34 cellular contexts compared by ENCODE assay signal in the genomic region with DNA sequence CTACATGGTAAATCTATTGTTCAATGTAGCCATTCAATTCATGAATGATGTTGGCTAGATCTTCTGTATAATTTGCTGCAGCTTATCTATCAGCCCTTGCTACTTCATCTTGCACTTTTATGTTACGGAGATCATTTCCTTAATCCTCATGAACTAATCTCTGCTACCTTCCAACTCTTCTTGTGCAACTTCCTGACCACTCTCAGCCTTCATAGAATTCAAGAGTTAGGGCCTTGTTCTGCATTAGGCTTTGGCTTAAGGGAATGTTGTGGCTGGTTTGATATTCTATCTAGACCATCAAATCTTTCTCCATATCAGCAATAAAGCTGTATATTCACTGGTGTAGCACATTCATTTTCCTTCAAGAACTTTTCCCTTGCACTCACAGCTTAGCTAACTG. TPM values are rescaled to one million over a fixed set of nuclear protein-coding genes. Genes with fewer than 3 reads are reported as not detected.
A peak's percentile ranks its signal among the peaks of the same experiment; 100 is the strongest.
DNase-seq lines count a peak whose midpoint lies in the region; ATAC-seq and TF ChIP-seq lines count a peak whose summit lies in the region.
"Had no signal": no experiment of that assay in that cellular context is flagged by ENCODE, and none has a peak within 500 bp of the region (broad histone marks: within the 10 kb centered on the region; RNA-seq: fewer than 3 reads in every experiment).

No MANE protein-coding gene starts in this region.

- peak; percentile 22 for DNase-seq in A673 (ENCODE audit: low spot score)
- no peak for DNase-seq in Karpas-422
- DNase-seq in amniotic epithelial cell (ENCODE audit: low read depth) = peak; percentile 60
- DNase-seq in iris pigment epithelial cell (ENCODE audit: low read depth) = peak; percentile 55
- no peak for DNase-seq in CD8-positive, alpha-beta T cell
- DNase-seq in NCI-H1417 treated with DMSO at 0.1 percent for 48 hours (lab: John Stamatoyannopoulos, UW) = no peak
- no peak for DNase-seq in dedifferentiated amniotic fluid mesenchymal stem cell (ENCODE audit: extremely low spot score)
- DNase-seq in T-cell = no peak
- DNase-seq: 8988T; ACHN; AML-193; BE2C; C1 segment of cervical spinal cord; Caco-2; Calu3; CD4-positive, alpha-beta memory T cell; CD4-positive, alpha-beta T cell; CD4-positive, CD25-positive, alpha-beta regulatory T cell; CD8-positive, alpha-beta memory T cell; COR-L47; DMS 273 treated with DMSO at 0.1 percent for 48 hours; DMS153; DMS53; DMS79; DMS79 treated with DMSO at 0.1 percent for 48 hours; DND-41; EL had no signal

- H3K79me2 ChIP-seq in Karpas-422 (ENCODE audit: low read length) = no peaks in the 10 kb centered on the region

- H3K9me3 ChIP-seq in A673 (ENCODE audit: low read depth, low read length, poor library complexity, severe bottlenecking) (no peaks in the 10 kb centered on the region), Karpas-422 (ENCODE audit: low read length) (no peaks in the 10 kb centered on the region)
- H3K9me3 ChIP-seq in CD8-positive, alpha-beta T cell (ENCODE audit: low read length) = no peaks in the 10 kb centered on the region
- H3K9me3 ChIP-seq: A549; BE2C; BLaER1; BLaER1 treated with 17β-estradiol and CSF1 and Interleukin-3, amounts not matched to agents 10 nM and 100 nM; Caco-2 had no signal

- no peak for ATAC-seq in CD8-positive, alpha-beta T cell
- no peak for ATAC-seq in T-cell (replicated peaks in 1 of 4)
- ATAC-seq: A549 had no signal

- BruUV-seq in A673 (replicated peaks; lab: Mats Ljungman, UMichigan) = no TSS peak

- no peak overlapping the region for H3K4me3 ChIP-seq in A673 (ENCODE audit: low read depth, low read length, poor library complexity, severe bottlenecking)
- H3K4me3 ChIP-seq in Karpas-422 (ENCODE audit: low read length) = no peak overlapping the region
- H3K4me3 ChIP-seq in CD8-positive, alpha-beta T cell (ENCODE audit: low read depth, low read length) = no peak overlapping the region
- H3K4me3 ChIP-seq: A549; BLaER1; BLaER1 treated with 17β-estradiol and CSF1 and Interleukin-3, amounts not matched to agents 10 nM and 100 nM had no signal

- CTCF ChIA-PET in A673 (lab: Charles Lee) (no interaction called here), T-cell (lab: Charles Lee) (no interaction called here)
- CTCF ChIA-PET in CD8-positive, alpha-beta T cell (lab: Charles Lee) = no interaction called here

- H3K36me3 ChIP-seq in A673 (ENCODE audit: insufficient read depth, low read length, poor library complexity, severe bottlenecking) (no peaks in the 10 kb centered on the region), Karpas-422 (ENCODE audit: insufficient read depth, low read length) (no peaks in the 10 kb centered on the region; the same call in 1 of the 2 replicates)
- H3K36me3 ChIP-seq in CD8-positive, alpha-beta T cell (ENCODE audit: insufficient read depth, low read length) = no peaks in the 10 kb centered on the region
- H3K36me3 ChIP-seq: BE2C; BLaER1; BLaER1 treated with 17β-estradiol and CSF1 and Interleukin-3, amounts not matched to agents 10 nM and 100 nM had no signal

- no peaks in the 10 kb centered on the region for H3K9me2 ChIP-seq in Karpas-422 (replicated peaks; ENCODE audit: insufficient read depth, low read length)

- H3K4me3 Mint-ChIP-seq in CD8-positive, alpha-beta T cell = no peak overlapping the region
- H3K4me3 Mint-ChIP-seq in T-cell = no peak overlapping the region
- H3K4me3 Mint-ChIP-seq: B cell; CD14-positive monocyte; CD4-positive, alpha-beta memory T cell; CD4-positive, alpha-beta T cell; CD4-positive, CD25-positive, alpha-beta regulatory T cell; CD8-positive, alpha-beta memory T cell had no signal

- peaks cover 5% of the 10 kb centered on the region for H3K27me3 Mint-ChIP-seq in CD8-positive, alpha-beta T cell (ENCODE audit: low read depth)
- peaks cover 10 to 16% of the 10 kb centered on the region in 2 donors for H3K27me3 Mint-ChIP-seq in T-cell

- no peaks in the 10 kb centered on the region for H3K9me3 Mint-ChIP-seq in CD8-positive, alpha-beta T cell
- H3K9me3 Mint-ChIP-seq in T-cell = no peaks in the 10 kb centered on the region
- H3K9me3 Mint-ChIP-seq: CD4-positive, alpha-beta memory T cell; CD4-positive, alpha-beta T cell; CD8-positive, alpha-beta memory T cell had no signal

- no peak overlapping the region for H3K4me2 ChIP-seq in Karpas-422 (ENCODE audit: low read depth, low read length, poor library complexity, severe bottlenecking)
- H3K4me2 ChIP-seq: A549; BLaER1; BLaER1 treated with 17β-estradiol and CSF1 and Interleukin-3, amounts not matched to agents 10 nM and 100 nM had no signal

- H3K4me1 ChIP-seq in A673 (ENCODE audit: insufficient read depth, low read length, poor library complexity, severe bottlenecking) (no peaks in the 10 kb centered on the region), Karpas-422 (ENCODE audit: low read length) (peaks cover 42% of the 10 kb centered on the region)
- no peaks in the 10 kb centered on the region for H3K4me1 ChIP-seq in CD8-positive, alpha-beta T cell (ENCODE audit: insufficient read depth, low read length)
- H3K4me1 ChIP-seq: A549; BE2C; BLaER1; BLaER1 treated with 17β-estradiol and CSF1 and Interleukin-3, amounts not matched to agents 10 nM and 100 nM; Caco-2 had no signal

- no peak overlapping the region for H3K27ac Mint-ChIP-seq in CD8-positive, alpha-beta T cell
- no peak overlapping the region for H3K27ac Mint-ChIP-seq in T-cell
- H3K27ac Mint-ChIP-seq: B cell; CD14-positive monocyte; CD4-positive, alpha-beta memory T cell; CD4-positive, alpha-beta T cell; CD4-positive, CD25-positive, alpha-beta regulatory T cell; CD8-positive, alpha-beta memory T cell had no signal

- H3K4me1 Mint-ChIP-seq in CD8-positive, alpha-beta T cell (ENCODE audit: low read depth) = no peaks in the 10 kb centered on the region
- H3K4me1 Mint-ChIP-seq in T-cell = no peaks in the 10 kb centered on the region
- H3K4me1 Mint-ChIP-seq: B cell; CD14-positive monocyte; CD4-positive, alpha-beta memory T cell; CD4-positive, CD25-positive, alpha-beta regulatory T cell; CD8-positive, alpha-beta memory T cell had no signal

- H3K27ac ChIP-seq in A673 (ENCODE audit: low read depth, low read length, poor library complexity, severe bottlenecking) (no peak overlapping the region), Karpas-422 (ENCODE audit: low read length) (no peak overlapping the region)
- no peak overlapping the region for H3K27ac ChIP-seq in CD8-positive, alpha-beta T cell (ENCODE audit: low read depth, low read length)
- H3K27ac ChIP-seq: 22Rv1; A549; BLaER1; BLaER1 treated with 17β-estradiol and CSF1 and Interleukin-3, amounts not matched to agents 10 nM and 100 nM; C4-2B had no signal

- H4K20me1 ChIP-seq in Karpas-422 (ENCODE audit: insufficient read depth, low read depth, low read length) = no peaks in the 10 kb centered on the region
- H4K20me1 ChIP-seq: BLaER1; BLaER1 treated with 17β-estradiol and CSF1 and Interleukin-3, amounts not matched to agents 10 nM and 100 nM had no signal

- H3K9ac ChIP-seq in Karpas-422 (ENCODE audit: low read length) = no peak overlapping the region
- H3K9ac ChIP-seq: BLaER1; BLaER1 treated with 17β-estradiol and CSF1 and Interleukin-3, amounts not matched to agents 10 nM and 100 nM had no signal

- no peak for TF ChIP-seq CTCF in A673 (conservative IDR thresholded peaks at IDR 0.05; ENCODE audit: low read depth, low read length)
- no peak for TF ChIP-seq CTCF in CD8-positive, alpha-beta T cell (IDR thresholded peaks at IDR 0.05)

- intact Hi-C loops in A673 (cut with micrococcal nuclease; ENCODE audit: unreplicated experiment) = no loop called here
- intact Hi-C loops in CD8-positive, alpha-beta T cell (cut with DNase I, micrococcal nuclease) = no loop called here

- POLR2A ChIA-PET in A673 (lab: Charles Lee; ENCODE audit: low non-redundant PET) = no interaction called here
- POLR2A ChIA-PET in CD8-positive, alpha-beta T cell (lab: Charles Lee) = no interaction called here
- POLR2A ChIA-PET in T-cell (lab: Charles Lee) = interaction anchor here (0.7 to 0.8 kb wide), 2 partner anchors 647 to 1878 kb away, joined by 3 to 11 read pairs; no protein-coding TSS in a partner anchor

- no peaks in the 10 kb centered on the region for H3K27me3 ChIP-seq in A673 (replicated peaks; ENCODE audit: insufficient read depth, low read depth, low read length, poor library complexity)
- no peaks in the 10 kb centered on the region for H3K27me3 ChIP-seq in Karpas-422 (ENCODE audit: low read length)
- no peaks in the 10 kb centered on the region for H3K27me3 ChIP-seq in CD8-positive, alpha-beta T cell (ENCODE audit: insufficient read depth, low read length)
- H3K27me3 ChIP-seq: BE2C; BLaER1; BLaER1 treated with 17β-estradiol and CSF1 and Interleukin-3, amounts not matched to agents 10 nM and 100 nM had no signal

- peak overlapping the region; percentile 23; the same call in 1 of the 2 replicates for H2AFZ ChIP-seq in Karpas-422 (ENCODE audit: low read length)

- no peaks in the 10 kb centered on the region for H3K36me3 Mint-ChIP-seq in CD8-positive, alpha-beta T cell
- no peaks in the 10 kb centered on the region for H3K36me3 Mint-ChIP-seq in T-cell
- H3K36me3 Mint-ChIP-seq: CD14-positive monocyte; CD4-positive, alpha-beta memory T cell; CD4-positive, CD25-positive, alpha-beta regulatory T cell had no signal

RNA-seq across cellular contexts. Expression of a gene that starts 36.7 kb away (rescaled TPM):
- total RNA-seq in A673 (2021) (11.3 and 13.7 TPM in 2 replicates), T-cell (10 to 100 TPM in 2 of 5 donors, 1 to 10 TPM in 3; 5.1 to 17.3 (median 6.6) TPM)
- total RNA-seq in Karpas-422 (2014; rRNA removed; shearing (Covaris generic); ENCODE audit: low replicate concordance) = 16.1 and 57.4 TPM in 2 replicates
- total RNA-seq in CD8-positive, alpha-beta T cell = 10 to 100 TPM; 17.2 to 18.6 TPM
- total RNA-seq: Caco-2 had no signal

Comparison
In these comparisons a context has a peak if more than half of its experiments do, and no peak if none do; other contexts are left out.
1. DNase-seq: peak in A673 (single experiment), amniotic epithelial cell (single experiment) and iris pigment epithelial cell (single experiment); none in Karpas-422 (single experiment), CD8-positive, alpha-beta T cell (0 of 7), NCI-H1417 treated with DMSO at 0.1 percent for 48 hours (single experiment), dedifferentiated amniotic fluid mesenchymal stem cell (single experiment) and T-cell (0 of 34).
2. POLR2A ChIA-PET loops: an anchor here in T-cell (0.7 to 0.8 kb wide); none called in A673 and CD8-positive, alpha-beta T cell.